In genomic region chr6:99591673-99592364, GRCh38 we compare ENCODE assay signal across 18 cellular contexts. TPM values are rescaled to one million over a fixed set of nuclear protein-coding genes. Genes with fewer than 3 reads are reported as not detected.
"Had no signal": no experiment of that assay in that cellular context is flagged by ENCODE, and none has a peak within 500 bp of the region (broad histone marks: within the 10 kb centered on the region; RNA-seq: fewer than 3 reads in every experiment).

No MANE protein-coding gene starts in this region.

- H3K36me3 ChIP-seq: gastroesophageal sphincter, pancreas, sigmoid colon, tibial artery had no signal

- DNase-seq: activated CD4-positive, alpha-beta T cell treated with anti-CD3 and anti-CD28 coated beads for 36 hours; activated CD8-positive, alpha-beta memory T cell treated with anti-CD3 and anti-CD28 coated beads, Interleukin-2, amount 50 U/mL, for 4 hours; activated CD8-positive, alpha-beta T cell treated with anti-CD3 and anti-CD28 coated beads, Interleukin-2, amount 10 ng/mL, durations not matched to agents 7 days and 5 days; activated naive CD4-positive, alpha-beta T cell treated with anti-CD3 and anti-CD28 coated beads for 36 hours; midbrain; stimulated activated CD4-positive, alpha-beta T cell treated with anti-CD3 and anti-CD28 coated beads, Interleukin-1b, Interleukin-23, amount 100 ng/mL, for 48 hours; T-cell; T1000; tibial artery had no signal

- H3K4me3 ChIP-seq: gastroesophageal sphincter, sigmoid colon, tibial artery had no signal

- H3K27ac Mint-ChIP-seq: activated CD4-positive, alpha-beta T cell treated with anti-CD3 and anti-CD28 coated beads for 36 hours; activated CD8-positive, alpha-beta T cell treated with anti-CD3 and anti-CD28 coated beads, Interleukin-2, amount 10 ng/mL, durations not matched to agents 7 days and 5 days; activated naive CD4-positive, alpha-beta T cell treated with anti-CD3 and anti-CD28 coated beads for 36 hours; endodermal cell had no signal

- H3K4me3 Mint-ChIP-seq: activated CD4-positive, alpha-beta T cell treated with anti-CD3 and anti-CD28 coated beads for 36 hours; activated CD8-positive, alpha-beta T cell treated with anti-CD3 and anti-CD28 coated beads, Interleukin-2, amount 10 ng/mL, durations not matched to agents 7 days and 5 days; activated naive CD4-positive, alpha-beta T cell treated with anti-CD3 and anti-CD28 coated beads for 36 hours; activated T-helper 1 cell treated with anti-CD3 and anti-CD28 coated beads, Interleukin-12 subunit alpha, Interleukin-12 subunit beta, Interleukin-2, Interleukin-4 antibody, amounts not matched to agents 30 ng/mL and 10 ng/mL and 1 ng/mL, durations not matched to agents 14 hours and 24 hours and 36 hours; endodermal cell had no signal

- H3K36me3 Mint-ChIP-seq: T-cell had no signal

- ATAC-seq: activated CD4-positive, alpha-beta T cell treated with anti-CD3 and anti-CD28 coated beads for 36 hours; activated CD8-positive, alpha-beta T cell treated with anti-CD3 and anti-CD28 coated beads, Interleukin-2, amount 10 ng/mL, durations not matched to agents 7 days and 5 days; gastroesophageal sphincter; pancreas; T-cell had no signal

- H3K9me3 ChIP-seq: pancreas, tibial artery had no signal

- H3K27ac ChIP-seq: gastroesophageal sphincter, pancreas, sigmoid colon, tibial artery had no signal

- H3K9me3 Mint-ChIP-seq: activated naive CD4-positive, alpha-beta T cell treated with anti-CD3 and anti-CD28 coated beads for 36 hours; activated T-helper 1 cell treated with anti-CD3 and anti-CD28 coated beads, Interleukin-12 subunit alpha, Interleukin-12 subunit beta, Interleukin-2, Interleukin-4 antibody, amounts not matched to agents 30 ng/mL and 10 ng/mL and 1 ng/mL, durations not matched to agents 14 hours and 24 hours and 36 hours had no signal

RNA-seq across cellular contexts. Expression of gene PRDM13, which starts 14.8 kb away (rescaled TPM):
- total RNA-seq: activated CD4-positive, alpha-beta T cell treated with anti-CD3 and anti-CD28 coated beads for 36 hours; activated CD8-positive, alpha-beta T cell treated with anti-CD3 and anti-CD28 coated beads, Interleukin-2, amount 10 ng/mL, durations not matched to agents 7 days and 5 days; activated naive CD4-positive, alpha-beta T cell treated with anti-CD3 and anti-CD28 coated beads for 36 hours; activated T-helper 1 cell treated with anti-CD3 and anti-CD28 coated beads, Interleukin-12 subunit alpha, Interleukin-12 subunit beta, Interleukin-2, Interleukin-4 antibody, amounts not matched to agents 30 ng/mL and 10 ng/mL and 1 ng/mL, durations not matched to agents 14 hours and 24 hours and 36 hours; astrocyte; dermis microvascular lymphatic vessel endothelial cell; gastroesophageal sphincter; lung microvascular endothelial cell; myocyte; sigmoid colon; T-cell had no signal
- polyA plus RNA-seq: pancreas, sigmoid colon had no signal
